ENCODE assay signal across 28 cellular contexts in the genomic region with DNA sequence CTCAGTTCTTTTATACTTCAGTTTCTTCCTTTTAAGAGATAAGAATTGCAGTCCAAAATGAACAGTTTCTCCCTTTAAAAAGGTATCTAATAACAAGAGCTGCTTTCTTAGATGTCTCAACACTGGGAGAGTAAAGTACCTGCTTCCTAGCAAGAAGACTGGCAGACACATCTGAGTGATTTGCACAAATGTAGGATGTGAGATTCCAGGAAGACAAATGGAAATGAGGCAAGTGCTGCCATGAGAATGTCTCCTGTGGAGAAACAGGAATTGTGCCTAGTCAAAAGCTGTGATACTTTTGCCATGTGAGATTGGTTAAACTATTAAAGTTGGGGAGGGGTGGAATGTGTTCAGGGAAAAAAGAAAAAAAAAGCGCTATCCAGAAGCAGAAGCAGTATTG.
"Had no signal": no experiment of that assay in that cellular context is flagged by ENCODE, and none has a peak within 500 bp of the region (broad histone marks: within the 10 kb centered on the region; RNA-seq: fewer than 3 reads in every experiment).

No MANE protein-coding gene starts in this region.

- H3K4me1 ChIP-seq: esophagus squamous epithelium, lower lobe of right lung, pancreas, right atrium auricular region, suprapubic skin, transverse colon, upper lobe of right lung, uterus had no signal

- H3K27ac ChIP-seq: coronary artery, esophagus squamous epithelium, lower lobe of right lung, neutrophil, pancreas, right atrium auricular region, suprapubic skin, transverse colon, upper lobe of right lung, uterus had no signal

- H3K4me2 ChIP-seq: smooth muscle cell had no signal

- H3K4me3 Mint-ChIP-seq: immature natural killer cell; natural killer cell; neural crest cell; stimulated activated naive CD8-positive, alpha-beta T cell treated with anti-CD3 and anti-CD28 coated beads, Interleukin-15, amount 100 ng/mL, for 72 hours had no signal

- ATAC-seq: left ventricle myocardium superior; lower lobe of right lung; natural killer cell; stimulated activated naive CD8-positive, alpha-beta T cell treated with anti-CD3 and anti-CD28 coated beads, Interleukin-15, amount 100 ng/mL, for 72 hours; upper lobe of right lung had no signal

- H3K36me3 ChIP-seq: esophagus squamous epithelium, lower lobe of right lung, neutrophil, pancreas, right atrium auricular region, suprapubic skin, transverse colon, upper lobe of right lung, uterus had no signal

- H3K36me3 Mint-ChIP-seq: immature natural killer cell had no signal

- H3K9me3 ChIP-seq: esophagus squamous epithelium, lower lobe of right lung, neutrophil, pancreas, right atrium auricular region, suprapubic skin, transverse colon, upper lobe of right lung, uterus had no signal

- H3K27me3 Mint-ChIP-seq: stimulated activated naive CD8-positive, alpha-beta T cell treated with anti-CD3 and anti-CD28 coated beads, Interleukin-15, amount 100 ng/mL, for 72 hours had no signal

- H3K27me3 ChIP-seq: esophagus squamous epithelium, neutrophil, pancreas, right atrium auricular region, suprapubic skin, transverse colon, upper lobe of right lung, uterus had no signal

- H3K4me1 Mint-ChIP-seq: immature natural killer cell; natural killer cell; neural crest cell; stimulated activated naive CD8-positive, alpha-beta T cell treated with anti-CD3 and anti-CD28 coated beads, Interleukin-15, amount 100 ng/mL, for 72 hours had no signal

- H3K27ac Mint-ChIP-seq: immature natural killer cell; natural killer cell; stimulated activated naive CD8-positive, alpha-beta T cell treated with anti-CD3 and anti-CD28 coated beads, Interleukin-15, amount 100 ng/mL, for 72 hours had no signal

- H3K4me3 ChIP-seq: coronary artery, esophagus squamous epithelium, lower lobe of right lung, pancreas, right atrium auricular region, smooth muscle cell, suprapubic skin, transverse colon, upper lobe of right lung, uterus had no signal

- H3K9me3 Mint-ChIP-seq: neural crest cell had no signal

- DNase-seq: dermis blood vessel endothelial cell; effector memory CD4-positive, alpha-beta T cell; erythroblast; esophagus squamous epithelium; foreskin melanocyte; hypothalamus; immature natural killer cell; islet precursor cell; kidney glomerular epithelial cell; left ventricle myocardium superior; lower lobe of right lung; natural killer cell; pancreas; stimulated activated CD4-positive, alpha-beta T cell treated with anti-CD3 and anti-CD28 coated beads, Interleukin-12 subunit alpha, Interleukin-12 subunit beta, amount 100 ng/mL, for 4 hours; stimulated activated CD4-positive, alpha-beta T cell treated with anti-CD3 and anti-CD28 coated beads, Interleukin-1b, Interleukin-23, amount 100 ng/mL, for 48 hours; stimulated activated CD4-positive, alpha-beta T cell treated with anti-CD3 and anti-CD28 coated beads, Interleukin-4, amount 100 ng/mL, for 1 hour; stimulated activated CD8-positive, alpha-beta memory T cell treated with anti-CD3 and anti-CD28 coated beads, Interleukin-4, amount 100 ng/mL, for 48 hours; stimulated activated naive CD4-positive, alpha-beta T cell; stimulated activated naive CD8-positive, alpha-beta T cell treated with anti-CD3 and anti-CD28 coated beads, Interleukin-15, amount 100 ng/mL, for 72 hours; transverse colon; upper lobe of right lung; uterus had no signal
